In the genomic region with DNA sequence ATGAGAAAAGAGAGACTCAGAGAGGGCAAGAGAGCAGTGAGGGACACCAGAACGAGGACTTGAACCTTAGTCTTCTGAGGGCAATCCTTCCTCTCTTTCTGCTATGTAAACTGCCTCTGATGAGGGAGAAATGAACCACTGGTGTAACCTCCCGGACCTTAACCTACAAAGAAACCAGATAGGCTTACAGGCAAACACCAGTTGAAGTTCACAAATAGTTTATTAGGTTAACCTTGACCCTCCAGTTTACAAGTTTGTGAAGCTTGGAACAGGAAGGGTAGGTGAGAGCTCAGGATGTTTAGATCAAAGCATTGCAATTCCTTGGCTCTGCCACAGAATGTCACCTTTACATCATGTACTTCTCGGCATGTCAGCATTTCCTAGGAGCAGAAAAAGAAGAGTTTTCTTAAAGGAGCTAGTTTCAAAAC, we compare ENCODE assay signal across 19 cellular contexts.
DNase-seq lines count a peak whose midpoint lies in the region; ATAC-seq, FAIRE-seq and TF ChIP-seq lines count a peak whose summit lies in the region.
"Had no signal": no experiment of that assay in that cellular context is flagged by ENCODE, and none has a peak within 500 bp of the region (broad histone marks: within the 10 kb centered on the region; RNA-seq: fewer than 3 reads in every experiment).

No MANE protein-coding gene starts in this region.

- H3K4me3 Mint-ChIP-seq in effector memory CD8-positive, alpha-beta T cell, result no peak overlapping the region
- H3K4me3 Mint-ChIP-seq: CD14-positive monocyte, HFFc6 had no signal

- H3K9me3 Mint-ChIP-seq in effector memory CD8-positive, alpha-beta T cell, result peaks cover 2 to 7% of the 10 kb centered on the region in 2 donors
- H3K9me3 Mint-ChIP-seq: CD14-positive monocyte had no signal

- H3K4me1 ChIP-seq in K562 (replicated peaks in 1 of 2; ENCODE audit: control insufficient read depth in 2 of 2, insufficient read depth in 2 of 2, low read length in 2 of 2), result peaks cover 5 to 11% of the 10 kb centered on the region in 2 experiments; a peak in 3 of 5 replicates

- H3K36me3 Mint-ChIP-seq in effector memory CD8-positive, alpha-beta T cell (ENCODE audit: insufficient read depth), result no peaks in the 10 kb centered on the region
- H3K36me3 Mint-ChIP-seq: CD14-positive monocyte had no signal

- H3K27me3 Mint-ChIP-seq in effector memory CD8-positive, alpha-beta T cell, result no peaks in the 10 kb centered on the region

- POLR2A ChIA-PET in K562 (lab: Yijun Ruan, JAX), result interaction anchor here (0.7 kb wide), 1 partner anchor 44 kb away, joined by 3 read pairs; no protein-coding TSS in a partner anchor

- no peak overlapping the region for H3K9ac ChIP-seq in K562 (ENCODE audit: insufficient read depth in 1 of 2, low read depth in 2 of 2, low read length in 2 of 2)
- H3K9ac ChIP-seq in neural cell (ENCODE audit: low read length), result no peak overlapping the region

- CTCF ChIA-PET in K562 (lab: Yijun Ruan, JAX; ENCODE audit: low intra/inter-chr PET ratio), result no interaction called here

- no peaks in the 10 kb centered on the region for H4K20me1 ChIP-seq in K562 (replicated peaks; ENCODE audit: control insufficient read depth, insufficient read depth, low read length)
- H4K20me1 ChIP-seq in neural cell (ENCODE audit: insufficient read depth), result no peaks in the 10 kb centered on the region

- no peaks in the 10 kb centered on the region for H3K9me1 ChIP-seq in K562 (ENCODE audit: control insufficient read depth, insufficient read depth, low read length)

- TF ChIP-seq EP300 in Ishikawa (IDR thresholded peaks at IDR 0.05; ENCODE audit: borderline replicate concordance) (no peak), K562 (IDR thresholded peaks at IDR 0.05; ENCODE audit: low read length) (no peak), neural cell (conservative IDR thresholded peaks at IDR 0.05; ENCODE audit: poor library complexity, severe bottlenecking) (no peak)

- intact Hi-C loops in K562 (cut with micrococcal nuclease), result loop anchor here (10.0 kb wide), 1 partner anchor 656 kb away; no protein-coding TSS in a partner anchor

- H3K36me3 ChIP-seq in K562 (ENCODE audit: control insufficient read depth, insufficient read depth, low read length) (no peaks in the 10 kb centered on the region), neural cell (ENCODE audit: insufficient read depth, low read length) (no peaks in the 10 kb centered on the region)

- H2AFZ ChIP-seq in K562 (ENCODE audit: low read depth, low read length), result peak overlapping the region; percentile 61; the same call in 1 of the 2 replicates
- H2AFZ ChIP-seq in neural cell (ENCODE audit: low read depth, low read length), result no peak overlapping the region

- H3K79me2 ChIP-seq in K562 (ENCODE audit: control insufficient read depth, insufficient read depth, low read length) (no peaks in the 10 kb centered on the region), neural cell (replicated peaks; ENCODE audit: insufficient read depth, low read length) (no peaks in the 10 kb centered on the region)

- H3K27ac ChIP-seq in K562 (ENCODE audit: extremely low read depth, low read depth, low read length), result no peak overlapping the region
- no peak overlapping the region for H3K27ac ChIP-seq in neural cell (ENCODE audit: low read length)

- no peak overlapping the region for H3K4me2 ChIP-seq in K562 (ENCODE audit: insufficient read depth, low read length)
- H3K4me2 ChIP-seq in neural cell (ENCODE audit: low read length), result no peak overlapping the region

- H3K9me3 ChIP-seq in K562 (replicated peaks; ENCODE audit: control insufficient read depth, insufficient read depth, low read depth, low read length) (no peaks in the 10 kb centered on the region), neural cell (ENCODE audit: low read length) (no peaks in the 10 kb centered on the region)

- TF ChIP-seq CTCF in K562 (IDR thresholded peaks at IDR 0.05 in 2 of 3, conservative IDR thresholded peaks at IDR 0.05 in 1 of 3; ENCODE audit: insufficient read depth in 2 of 3, low read depth in 1 of 3, low read length in 3 of 3), result peak in 2 of 3 experiments; percentile 20 to 47; a peak in 2 of 6 replicates
- peak; percentile 43 for TF ChIP-seq CTCF in neural cell (IDR thresholded peaks at IDR 0.05; ENCODE audit: poor library complexity, severe bottlenecking)
- no peak for TF ChIP-seq CTCF in GM13977 (IDR thresholded peaks at IDR 0.05; ENCODE audit: extremely low read depth, insufficient read depth, missing control alignments)

- H3K9me2 ChIP-seq in neural cell (ENCODE audit: insufficient read depth, low read length), result no peaks in the 10 kb centered on the region

- no TSS peak for BruUV-seq in K562 (replicated peaks; lab: Mats Ljungman, UMichigan)

- DNase-seq in DMS 273 (lab: John Stamatoyannopoulos, UW; ENCODE audit: unreplicated experiment) (peak; percentile 15), DMS 273 treated with DMSO at 0.1 percent for 48 hours (lab: John Stamatoyannopoulos, UW) (no peak), K562 (ENCODE audit: extremely low read depth in 1 of 4, low spot score in 3 of 4) (peak in 1 of 4 experiments; percentile 10), GM13977 (ENCODE audit: low spot score) (no peak)
- no peak for DNase-seq in stimulated activated naive CD8-positive, alpha-beta T cell treated with anti-CD3 and anti-CD28 coated beads, Interleukin-15, Interleukin-2, amounts not matched to agents 100 U/mL and 50 U/mL, for 24 hours
- DNase-seq in effector memory CD8-positive, alpha-beta T cell, result no peak
- DNase-seq: 8988T; activated naive CD4-positive, alpha-beta T cell treated with Interleukin-2 at 50 U/mL for 16 hours; EL; erythroblast; HFFc6; IMR-90; occipital lobe; T-helper 2 cell had no signal

- TF ChIP-seq RAD21 in Ishikawa (IDR thresholded peaks at IDR 0.05; ENCODE audit: low read depth) (peak; percentile 70), K562 (CRISPR knock-in tag; conservative IDR thresholded peaks at IDR 0.05 in 1 of 2, IDR thresholded peaks at IDR 0.05 in 1 of 2) (peak; percentile 51 to 67), neural cell (conservative IDR thresholded peaks at IDR 0.05) (peak; percentile 57)

- no peak for FAIRE-seq in K562 (lab: Jason Lieb, UNC)
- FAIRE-seq: GM12892, islet of Langerhans had no signal

- H3K27ac Mint-ChIP-seq in effector memory CD8-positive, alpha-beta T cell, result no peak overlapping the region
- H3K27ac Mint-ChIP-seq: HFFc6 had no signal

- no peak for TF ChIP-seq POLR2A in K562 (conservative IDR thresholded peaks at IDR 0.05)

- no peaks in the 10 kb centered on the region for H3F3A ChIP-seq in neural cell (ENCODE audit: insufficient read depth, low read length, poor library complexity, severe bottlenecking)

- H3K27me3 ChIP-seq in K562 (ENCODE audit: control insufficient read depth in 2 of 2, insufficient read depth in 2 of 2, low read length in 2 of 2) (no peaks in the 10 kb centered on the region), neural cell (ENCODE audit: insufficient read depth, low read depth, low read length) (no peaks in the 10 kb centered on the region)

- WGBS in K562 (ENCODE audit: insufficient coverage, low coverage, missing lambda C conversion rate), result 16% methylated on average over 3 of the region's 3 CpGs

- ATAC-seq in K562, result peak; percentile 53; the same call in 2 of the 3 replicates
- ATAC-seq in stimulated activated naive CD8-positive, alpha-beta T cell treated with anti-CD3 and anti-CD28 coated beads, Interleukin-15, Interleukin-2, amounts not matched to agents 100 U/mL and 50 U/mL, for 24 hours, result no peak
- no peak for ATAC-seq in effector memory CD8-positive, alpha-beta T cell (replicated peaks)

- H3K4me1 Mint-ChIP-seq in effector memory CD8-positive, alpha-beta T cell (ENCODE audit: low read depth in 2 of 2), result no peaks in the 10 kb centered on the region

- H3K4me3 ChIP-seq in K562 (no peak overlapping the region), neural cell (ENCODE audit: low read length) (no peak overlapping the region)

- in situ Hi-C loops in K562 (cut with MboI), result no loop called here
- in situ Hi-C loops in GM13977 (cut with MboI; ENCODE audit: low pct_unique_long_range_greater_than_20kb, low sequenced_read_pairs, unreplicated experiment), result no loop called here

TF ChIP-seq in Ishikawa, 13 proteins besides CTCF, POLR2A, EP300 and RAD21 (continues in another document):
- no peak for TF ChIP-seq CEBPB (IDR thresholded peaks at IDR 0.05)
- no peak for TF ChIP-seq ZBTB7A (IDR thresholded peaks at IDR 0.05; ENCODE audit: low read depth)
- no peak for TF ChIP-seq NFIC (IDR thresholded peaks at IDR 0.05)
- no peak for TF ChIP-seq YY1 (IDR thresholded peaks at IDR 0.05; ENCODE audit: low read depth)
- no peak for TF ChIP-seq CREB1 (IDR thresholded peaks at IDR 0.05; ENCODE audit: low read depth)

TF ChIP-seq in K562, 482 proteins besides CTCF, POLR2A, EP300 and RAD21 (continues in another document):
- TF ChIP-seq CBX5 (IDR thresholded peaks at IDR 0.05; ENCODE audit: borderline replicate concordance, low read depth) (no peak), RBFOX2 (IDR thresholded peaks at IDR 0.05; ENCODE audit: low read depth, low read length) (no peak), FOXK2 (conservative IDR thresholded peaks at IDR 0.05 in 1 of 2, IDR thresholded peaks at IDR 0.05 in 1 of 2; ENCODE audit: low read depth in 2 of 2) (no peak)

TF ChIP-seq in neural cell, 6 proteins besides CTCF, POLR2A, EP300 and RAD21:
- TF ChIP-seq SMC3 (conservative IDR thresholded peaks at IDR 0.05; ENCODE audit: poor library complexity), result peak; percentile 54
- TF ChIP-seq MXI1 (conservative IDR thresholded peaks at IDR 0.05; ENCODE audit: poor library complexity, severe bottlenecking), result no peak
- TF ChIP-seq TAF1 (IDR thresholded peaks at IDR 0.05; ENCODE audit: low read depth), result no peak
TF ChIP-seq in neural cell: peak in this region for 1.
